ENCODE assay signal across 9 cellular contexts in genomic region chr19:44889830-44890365, GRCh38. TPM values are rescaled to one million over a fixed set of nuclear protein-coding genes. Genes with fewer than 3 reads are reported as not detected.
DNase-seq lines count a peak whose midpoint lies in the region; ATAC-seq and TF ChIP-seq lines count a peak whose summit lies in the region.
"Had no signal": no experiment of that assay in that cellular context is flagged by ENCODE, and none has a peak within 500 bp of the region (broad histone marks: within the 10 kb centered on the region; RNA-seq: fewer than 3 reads in every experiment).

No MANE protein-coding gene starts in this region.

- H3K27ac ChIP-seq in SU-DHL-6 (ENCODE audit: low read depth, low read length): peak overlapping the region; percentile 82

- H3K36me3 Mint-ChIP-seq in progenitor cell of endocrine pancreas (ENCODE audit: insufficient read depth): peaks cover 27% of the 10 kb centered on the region

- no peaks in the 10 kb centered on the region; the same call in 1 of the 2 replicates for H4K20me1 ChIP-seq in SU-DHL-6 (ENCODE audit: low read depth, low read length)

- peak overlapping the region; percentile 42 for H3K9ac ChIP-seq in SU-DHL-6 (ENCODE audit: low read length)

- no peaks in the 10 kb centered on the region for H3K9me2 ChIP-seq in SU-DHL-6 (replicated peaks; ENCODE audit: insufficient read depth, low read length)

- H3K9me3 Mint-ChIP-seq in progenitor cell of endocrine pancreas (ENCODE audit: low read depth): no peaks in the 10 kb centered on the region

- H3K27me3 ChIP-seq in GM06990 (replicated peaks; ENCODE audit: control insufficient read depth, insufficient read depth, low read length) (no peaks in the 10 kb centered on the region), SU-DHL-6 (ENCODE audit: low read length) (no peaks in the 10 kb centered on the region)

- H3K36me3 ChIP-seq in GM06990 (ENCODE audit: control insufficient read depth, insufficient read depth, low read length) (peaks cover 20% of the 10 kb centered on the region), SU-DHL-6 (ENCODE audit: low read length) (no peaks in the 10 kb centered on the region)

- H3K27me3 Mint-ChIP-seq in progenitor cell of endocrine pancreas: no peaks in the 10 kb centered on the region

- H3K4me1 Mint-ChIP-seq in progenitor cell of endocrine pancreas (ENCODE audit: low read depth): peaks cover 17% of the 10 kb centered on the region

- peak overlapping the region; percentile 86 for H2AFZ ChIP-seq in SU-DHL-6 (ENCODE audit: low read depth, low read length, severe bottlenecking)

- no peak for DNase-seq in GM06990 (ENCODE audit: extremely low read depth, insufficient read length)
- DNase-seq in fibroblast of mammary gland (ENCODE audit: low read depth): no peak
- no peak for DNase-seq in progenitor cell of endocrine pancreas (ENCODE audit: low spot score, unreplicated experiment)
- DNase-seq in NCI-H524 (lab: John Stamatoyannopoulos, UW): no peak
- DNase-seq in NCI-H2227 treated with DMSO at 0.1 percent for 48 hours (lab: John Stamatoyannopoulos, UW): no peak

- peaks cover 6% of the 10 kb centered on the region for H3F3A ChIP-seq in SU-DHL-6 (ENCODE audit: insufficient read depth)

- H3K9me3 ChIP-seq in SU-DHL-6 (ENCODE audit: insufficient read depth, low read length): no peaks in the 10 kb centered on the region; the same call in 1 of the 2 replicates

- H3K4me2 ChIP-seq in SU-DHL-6 (ENCODE audit: low read depth, low read length, poor library complexity, severe bottlenecking): peak overlapping the region; percentile 89

- H3K4me3 Mint-ChIP-seq in progenitor cell of endocrine pancreas (ENCODE audit: low read depth): peak overlapping the region; percentile 74

- no peak for TF ChIP-seq CTCF in GM06990 (IDR thresholded peaks at IDR 0.05; ENCODE audit: insufficient read depth, low read length, poor library complexity, severe bottlenecking)
- no peak for TF ChIP-seq CTCF in SU-DHL-6 (IDR thresholded peaks at IDR 0.05; ENCODE audit: insufficient read depth, low read length, poor library complexity, severe bottlenecking)
- TF ChIP-seq CTCF in fibroblast of mammary gland (conservative IDR thresholded peaks at IDR 0.05; ENCODE audit: control insufficient read depth, insufficient read depth, low read depth, low read length): no peak
- no peak for TF ChIP-seq CTCF in progenitor cell of endocrine pancreas (IDR thresholded peaks at IDR 0.05; ENCODE audit: unreplicated experiment)

- peak overlapping the region; percentile 97 for H3K27ac Mint-ChIP-seq in progenitor cell of endocrine pancreas

- peak overlapping the region; percentile 61 for H3K4me3 ChIP-seq in GM06990 (replicated peaks; ENCODE audit: low read depth, low read length)
- peak overlapping the region; percentile 59 for H3K4me3 ChIP-seq in SU-DHL-6 (ENCODE audit: insufficient read depth, low read length, poor library complexity, severe bottlenecking)
- H3K4me3 ChIP-seq in fibroblast of mammary gland (ENCODE audit: control insufficient read depth, low read depth, low read length): peak overlapping the region; percentile 60

- peaks cover 24% of the 10 kb centered on the region for H3K79me2 ChIP-seq in SU-DHL-6 (ENCODE audit: insufficient read depth, low read length)

- ATAC-seq in HG03342 (IDR thresholded peaks at IDR 0.05; ENCODE audit: unreplicated experiment) (no peak), HG02973 (IDR thresholded peaks at IDR 0.05; ENCODE audit: unreplicated experiment) (no peak)

RNA-seq across cellular contexts. Expression of gene TOMM40, which starts 1.2 kb away (rescaled TPM):
- 63.0 and 67.1 TPM in 2 replicates for total RNA-seq in progenitor cell of endocrine pancreas

RNA-seq across cellular contexts. Expression of gene APOE, which starts 15.7 kb away (rescaled TPM):
- total RNA-seq in progenitor cell of endocrine pancreas: 198 and 233 TPM in 2 replicates

RNA-seq across cellular contexts. Expression of gene APOC1, which starts 24.5 kb away (rescaled TPM):
- 85.5 and 89.4 TPM in 2 replicates for total RNA-seq in progenitor cell of endocrine pancreas

RNA-seq across cellular contexts. Expression of gene NECTIN2, which starts 43.8 kb away (rescaled TPM):
- 201 and 203 TPM in 2 replicates for total RNA-seq in progenitor cell of endocrine pancreas

RNA-seq across cellular contexts. Expression of gene APOC4, which starts 52.1 kb away (rescaled TPM):
- not detected in 2 replicates for total RNA-seq in progenitor cell of endocrine pancreas
- total RNA-seq: sciatic nerve had no signal
